In the genomic region with DNA sequence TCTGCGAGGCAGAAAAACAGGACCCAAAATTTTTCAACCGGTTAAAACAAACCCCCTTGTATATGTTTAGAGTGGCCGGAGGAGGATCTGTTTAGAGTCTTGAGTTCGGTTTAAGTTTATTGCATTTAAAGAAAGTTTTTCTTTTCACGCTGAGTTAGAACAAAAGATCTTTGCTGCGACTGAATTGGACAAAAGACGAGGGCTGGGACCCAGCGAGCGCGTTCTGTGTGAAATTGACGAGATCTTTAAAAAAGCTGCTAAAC, we compare ENCODE assay signal across 8 cellular contexts. TPM values are rescaled to one million over a fixed set of nuclear protein-coding genes. Genes with fewer than 3 reads are reported as not detected.
DNase-seq lines count a peak whose midpoint lies in the region; ATAC-seq and TF ChIP-seq lines count a peak whose summit lies in the region.

No MANE protein-coding gene starts in this region.

- intact Hi-C loops in heart left ventricle (cut with DNase I): loop anchor here in 7 of 10 donors (5.0 to 10.0 kb wide), 4 partner anchors 735 to 1665 kb away; no protein-coding TSS in a partner anchor
- intact Hi-C loops in left cardiac atrium (cut with DNase I): loop anchor here in 1 of 2 donors (10.0 kb wide), 1 partner anchor 1315 kb away; no protein-coding TSS in a partner anchor
- intact Hi-C loops in vagina (cut with DNase I): loop anchor here (1.0 to 5.0 kb wide), 4 partner anchors 9 to 1668 kb away; no protein-coding TSS in a partner anchor

- no peaks in the 10 kb centered on the region for H3K9me3 ChIP-seq in heart left ventricle
- no peaks in the 10 kb centered on the region for H3K9me3 ChIP-seq in ectodermal cell (ENCODE audit: control insufficient read depth, low read length)
- H3K9me3 ChIP-seq in muscle layer of duodenum (ENCODE audit: control insufficient read depth in 1 of 2, low read length in 2 of 2): no peaks in the 10 kb centered on the region
- H3K9me3 ChIP-seq in vagina: no peaks in the 10 kb centered on the region

- TF ChIP-seq POLR2A in heart left ventricle (IDR thresholded peaks at IDR 0.05) (no peak), vagina (IDR thresholded peaks at IDR 0.05) (no peak)

- no peak for DNase-seq in heart left ventricle
- DNase-seq in left cardiac atrium: no peak
- DNase-seq in vagina (ENCODE audit: extremely low spot score in 2 of 2): no peak
- no peak for DNase-seq in GOT3 (lab: John Stamatoyannopoulos, UW)
- no peak for DNase-seq in EL

- H3K4me3 ChIP-seq in heart left ventricle (peak overlapping the region; percentile 64 to 91 (median 72)), ectodermal cell (ENCODE audit: insufficient read depth, low read depth, low read length) (peak overlapping the region; percentile 88), muscle layer of duodenum (ENCODE audit: low read depth in 1 of 2, low read length in 2 of 2) (peak overlapping the region; percentile 95 to 98), vagina (peak overlapping the region; percentile 67 to 85)

- H3K36me3 ChIP-seq in heart left ventricle (peaks cover 0 to 22% (median 4%) of the 10 kb centered on the region in 9 donors), ectodermal cell (ENCODE audit: control insufficient read depth, insufficient read depth, low read length) (peaks cover 32% of the 10 kb centered on the region), muscle layer of duodenum (ENCODE audit: control insufficient read depth in 1 of 2, insufficient read depth in 2 of 2, low read length in 2 of 2) (peaks cover 0 to 3% of the 10 kb centered on the region in 2 donors), vagina (peaks cover 0 to 12% of the 10 kb centered on the region in 2 donors)

- H3K27me3 ChIP-seq in heart left ventricle: peaks cover 0 to 85% (median 7%) of the 10 kb centered on the region in 9 donors
- H3K27me3 ChIP-seq in ectodermal cell (ENCODE audit: control insufficient read depth, insufficient read depth, low read length, poor library complexity, severe bottlenecking): peaks cover 55% of the 10 kb centered on the region
- H3K27me3 ChIP-seq in muscle layer of duodenum (ENCODE audit: low read depth, low read length): peaks cover 4% of the 10 kb centered on the region
- H3K27me3 ChIP-seq in vagina: no peaks in the 10 kb centered on the region

- H3K4me1 ChIP-seq in heart left ventricle (peaks cover 0 to 33% (median 9%) of the 10 kb centered on the region in 12 donors), ectodermal cell (ENCODE audit: control insufficient read depth, insufficient read depth, low read length) (peaks cover 33% of the 10 kb centered on the region), muscle layer of duodenum (ENCODE audit: control insufficient read depth in 1 of 2, insufficient read depth in 2 of 2, low read length in 2 of 2) (peaks cover 3 to 17% of the 10 kb centered on the region in 2 donors), vagina (peaks cover 18% of the 10 kb centered on the region)

- ATAC-seq in heart left ventricle (no peak), left cardiac atrium (no peak), GM18867 (IDR thresholded peaks at IDR 0.05; ENCODE audit: unreplicated experiment) (no peak)

- 4 to 6% (median 5%) methylated on average over 11 of the region's 11 CpGs for WGBS in heart left ventricle, 4 donors
- WGBS in ectodermal cell, 2 experiments: 1% methylated on average over 11 of the region's 11 CpGs

- no peak for TF ChIP-seq CTCF in heart left ventricle (IDR thresholded peaks at IDR 0.05)
- no peak for TF ChIP-seq CTCF in vagina (IDR thresholded peaks at IDR 0.05)

- H3K27ac ChIP-seq in heart left ventricle (peak overlapping the region; percentile 85 to 96 (median 92)), ectodermal cell (ENCODE audit: insufficient read depth, low read depth, low read length, poor library complexity, severe bottlenecking) (peak overlapping the region; percentile 92), muscle layer of duodenum (ENCODE audit: low read length) (peak overlapping the region; percentile 93), vagina (peak overlapping the region; percentile 99)

RNA-seq across cellular contexts. Expression of a gene that starts 9.8 kb away (rescaled TPM):
- 10 to 100 TPM; 11.9 to 22.4 (median 16.5) TPM for total RNA-seq in heart left ventricle
- polyA plus RNA-seq in heart left ventricle: 10 to 100 TPM; 11.8 to 16.1 TPM
- total RNA-seq in left cardiac atrium: 10 to 100 TPM; 41.2 to 43.5 TPM
- polyA plus RNA-seq in ectodermal cell (2013, experiment 1 of 4): 101 TPM
- 117 TPM for polyA plus RNA-seq in ectodermal cell (2013, experiment 2 of 4)
- polyA plus RNA-seq in ectodermal cell (2013, experiment 3 of 4): 80.0 TPM
- polyA plus RNA-seq in ectodermal cell (2013, experiment 4 of 4): 97.4 TPM
- 39.8 TPM for total RNA-seq in vagina
